Comparison of ENCODE assay signal across 10 cellular contexts in the genomic region with DNA sequence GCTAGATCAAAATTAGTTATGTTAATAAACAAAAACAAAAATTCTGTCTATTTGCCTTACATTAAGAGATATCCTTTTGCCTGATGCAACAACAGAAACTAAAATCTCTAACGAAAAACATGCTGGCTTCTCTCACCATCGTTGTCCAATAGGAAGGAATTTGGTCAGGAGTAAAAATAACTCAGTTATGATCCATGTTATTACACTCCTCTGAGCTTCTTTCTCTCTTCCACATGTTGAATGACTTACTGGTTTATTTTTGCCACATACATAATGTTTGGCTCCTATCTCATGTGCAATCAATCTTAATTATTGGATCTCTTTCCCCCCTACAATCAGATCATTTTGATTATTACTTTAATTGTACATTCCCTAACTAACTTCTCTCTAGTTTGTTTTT.
A peak's percentile ranks its signal among the peaks of the same experiment; 100 is the strongest.
DNase-seq lines count a peak whose midpoint lies in the region; FAIRE-seq and TF ChIP-seq lines count a peak whose summit lies in the region.
"Had no signal": no experiment of that assay in that cellular context is flagged by ENCODE, and none has a peak within 500 bp of the region (broad histone marks: within the 10 kb centered on the region; RNA-seq: fewer than 3 reads in every experiment).

No MANE protein-coding gene starts in this region.

- H3K27ac Mint-ChIP-seq in glutamatergic neuron (ENCODE audit: unreplicated experiment) = no peak overlapping the region
- H3K27ac Mint-ChIP-seq: activated naive CD8-positive, alpha-beta T cell treated with anti-CD3 and anti-CD28 coated beads, Interleukin-2, amount 50 U/mL, for 24 hours had no signal

- intact Hi-C loops in kidney (cut with DNase I) (no loop called here), thyroid gland (cut with DNase I) (no loop called here)

- H3K4me1 ChIP-seq in kidney (ENCODE audit: control insufficient read depth in 1 of 2, insufficient read depth in 1 of 2, low read depth in 1 of 2, low read length in 2 of 2) (peaks cover 2 to 8% of the 10 kb centered on the region in 2 donors), thyroid gland (peaks cover 0 to 16% of the 10 kb centered on the region in 2 donors)

- FAIRE-seq in kidney (lab: Jason Lieb, UNC) = peak; percentile 44

- 0 out of 2 replicates have a peak, but pooled peaks cover 2% of the 10 kb centered on the region for H3K36me3 ChIP-seq in MG63
- H3K36me3 ChIP-seq in kidney (ENCODE audit: control insufficient read depth in 1 of 2, insufficient read depth in 2 of 2, low read length in 2 of 2) = no peaks in the 10 kb centered on the region
- no peaks in the 10 kb centered on the region for H3K36me3 ChIP-seq in thyroid gland

- H3K36me3 Mint-ChIP-seq in glutamatergic neuron (ENCODE audit: unreplicated experiment) = no peaks in the 10 kb centered on the region

- H3K4me3 ChIP-seq in MG63 (peak overlapping the region; percentile 7), kidney (ENCODE audit: low read length in 2 of 2) (peak overlapping the region in 1 of 2 donors; percentile 13), thyroid gland (replicated peaks in 1 of 3) (no peak overlapping the region)

- no peaks in the 10 kb centered on the region for H3K27me3 ChIP-seq in MG63
- no peaks in the 10 kb centered on the region for H3K27me3 ChIP-seq in thyroid gland

- no peak overlapping the region for H3K9ac ChIP-seq in kidney (ENCODE audit: low read length in 2 of 2)

- H3K4me3 Mint-ChIP-seq in glutamatergic neuron (ENCODE audit: unreplicated experiment) = no peak overlapping the region
- H3K4me3 Mint-ChIP-seq: activated naive CD8-positive, alpha-beta T cell treated with anti-CD3 and anti-CD28 coated beads, Interleukin-2, amount 50 U/mL, for 24 hours had no signal

- H3K27ac ChIP-seq in kidney (ENCODE audit: low read depth in 2 of 2, low read length in 2 of 2) (peak overlapping the region; percentile 6 to 83), thyroid gland (peak overlapping the region in 2 of 3 donors; percentile 89 to 95)

- WGBS in thyroid gland, 2 donors = 62 to 69% methylated on average over 2 of the region's 2 CpGs

- H3K9me3 Mint-ChIP-seq in glutamatergic neuron (ENCODE audit: unreplicated experiment) = no peaks in the 10 kb centered on the region

- DNase-seq in MG63 (no peak), dermis blood vessel endothelial cell (peak; percentile 11), kidney (no peak), thyroid gland (no peak), KG1 (lab: John Stamatoyannopoulos, UW) (no peak), HT-29 (ENCODE audit: low spot score) (no peak), glutamatergic neuron (no peak)
- DNase-seq: activated naive CD8-positive, alpha-beta T cell treated with anti-CD3 and anti-CD28 coated beads, Interleukin-2, amount 50 U/mL, for 24 hours; left colon; RPMI8226 had no signal

- H3K9me3 ChIP-seq in MG63 (no peaks in the 10 kb centered on the region), kidney (ENCODE audit: control insufficient read depth in 1 of 2, low read length in 2 of 2) (no peaks in the 10 kb centered on the region), thyroid gland (no peaks in the 10 kb centered on the region)

- no peaks in the 10 kb centered on the region for H3K27me3 Mint-ChIP-seq in glutamatergic neuron (ENCODE audit: unreplicated experiment)
- H3K27me3 Mint-ChIP-seq: activated naive CD8-positive, alpha-beta T cell treated with anti-CD3 and anti-CD28 coated beads, Interleukin-2, amount 50 U/mL, for 24 hours had no signal

- H3K4me1 Mint-ChIP-seq in glutamatergic neuron (ENCODE audit: low read depth, unreplicated experiment) = peaks cover 13% of the 10 kb centered on the region
- H3K4me1 Mint-ChIP-seq: activated naive CD8-positive, alpha-beta T cell treated with anti-CD3 and anti-CD28 coated beads, Interleukin-2, amount 50 U/mL, for 24 hours had no signal

- TF ChIP-seq CTCF in kidney (IDR thresholded peaks at IDR 0.05; ENCODE audit: borderline replicate concordance, extremely low read depth, insufficient read depth) = no peak
- no peak for TF ChIP-seq CTCF in thyroid gland (IDR thresholded peaks at IDR 0.05)
- no peak for TF ChIP-seq CTCF in glutamatergic neuron (IDR thresholded peaks at IDR 0.05; ENCODE audit: partially characterized antibody, unreplicated experiment)

- TF ChIP-seq POLR2A in thyroid gland (IDR thresholded peaks at IDR 0.05) = no peak
